29 cellular contexts compared by ENCODE assay signal in genomic region chr1:18578271-18578670, GRCh38. TPM values are rescaled to one million over a fixed set of nuclear protein-coding genes. Genes with fewer than 3 reads are reported as not detected.
"Had no signal": no experiment of that assay in that cellular context is flagged by ENCODE, and none has a peak within 500 bp of the region (broad histone marks: within the 10 kb centered on the region; RNA-seq: fewer than 3 reads in every experiment).

No MANE protein-coding gene starts in this region.

- H3K9me3 Mint-ChIP-seq: activated CD4-positive, alpha-beta memory T cell treated with anti-CD3 and anti-CD28 coated beads for 36 hours; activated CD4-positive, alpha-beta T cell treated with anti-CD3 and anti-CD28 coated beads, Interleukin-2, amount 10 ng/mL, durations not matched to agents 7 days and 5 days; activated naive CD4-positive, alpha-beta T cell treated with anti-CD3 and anti-CD28 coated beads, Interleukin-2, amount 50 U/mL, for 72 hours; activated naive CD8-positive, alpha-beta T cell treated with anti-CD3 and anti-CD28 coated beads, Interleukin-2, amount 50 U/mL, for 24 hours; activated T-cell treated with anti-CD3 and anti-CD28 coated beads, Interleukin-2, amount 50 U/mL, for 4 hours had no signal

- H3K36me3 Mint-ChIP-seq: activated CD4-positive, alpha-beta memory T cell treated with anti-CD3 and anti-CD28 coated beads for 36 hours; activated naive CD4-positive, alpha-beta T cell treated with anti-CD3 and anti-CD28 coated beads, Interleukin-2, amount 50 U/mL, for 72 hours had no signal

- H2AFZ ChIP-seq: PC-9 had no signal

- H3K36me3 ChIP-seq: ascending aorta, brain microvascular endothelial cell, cardiac muscle cell had no signal

- FAIRE-seq: K562 had no signal

- H3K4me3 Mint-ChIP-seq: activated CD4-positive, alpha-beta memory T cell treated with anti-CD3 and anti-CD28 coated beads for 36 hours; activated CD4-positive, alpha-beta T cell treated with anti-CD3 and anti-CD28 coated beads, Interleukin-2, amount 10 ng/mL, durations not matched to agents 7 days and 5 days; activated naive CD8-positive, alpha-beta T cell treated with anti-CD3 and anti-CD28 coated beads, Interleukin-2, amount 50 U/mL, for 24 hours; activated T-cell treated with anti-CD3 and anti-CD28 coated beads, Interleukin-2, amount 50 U/mL, for 4 hours; T-helper 17 cell had no signal

- H3K4me2 ChIP-seq: PC-9 had no signal

- H3K4me3 ChIP-seq: ascending aorta, cardiac muscle cell, K562, PC-9 had no signal

- H3K27ac ChIP-seq: ascending aorta, brain microvascular endothelial cell, cardiac muscle cell, PC-9 had no signal

- H3K4me1 Mint-ChIP-seq: activated CD4-positive, alpha-beta T cell treated with anti-CD3 and anti-CD28 coated beads, Interleukin-2, amount 10 ng/mL, durations not matched to agents 7 days and 5 days; activated naive CD8-positive, alpha-beta T cell treated with anti-CD3 and anti-CD28 coated beads, Interleukin-2, amount 50 U/mL, for 24 hours had no signal

- H3K27me3 ChIP-seq: ascending aorta, brain microvascular endothelial cell, cardiac muscle cell had no signal

- H3K4me1 ChIP-seq: ascending aorta had no signal

- H3K9me3 ChIP-seq: ascending aorta had no signal

- H3K27me3 Mint-ChIP-seq: activated CD4-positive, alpha-beta T cell treated with anti-CD3 and anti-CD28 coated beads, Interleukin-2, amount 10 ng/mL, durations not matched to agents 7 days and 5 days had no signal

- H3K27ac Mint-ChIP-seq: activated CD4-positive, alpha-beta memory T cell treated with anti-CD3 and anti-CD28 coated beads for 36 hours; activated CD4-positive, alpha-beta T cell treated with anti-CD3 and anti-CD28 coated beads, Interleukin-2, amount 10 ng/mL, durations not matched to agents 7 days and 5 days; activated naive CD4-positive, alpha-beta T cell treated with anti-CD3 and anti-CD28 coated beads, Interleukin-2, amount 50 U/mL, for 72 hours; activated naive CD8-positive, alpha-beta T cell treated with anti-CD3 and anti-CD28 coated beads, Interleukin-2, amount 50 U/mL, for 24 hours; T-helper 17 cell had no signal

- DNase-seq: activated CD4-positive, alpha-beta memory T cell treated with anti-CD3 and anti-CD28 coated beads for 36 hours; activated CD4-positive, alpha-beta T cell treated with anti-CD3 and anti-CD28 coated beads, Interleukin-2, amount 10 ng/mL, durations not matched to agents 7 days and 5 days; activated CD4-positive, CD25-positive, alpha-beta regulatory T cell; activated CD8-positive, alpha-beta memory T cell treated with anti-CD3 and anti-CD28 coated beads for 24 hours; activated effector memory CD4-positive, alpha-beta T cell treated with anti-CD3 and anti-CD28 coated beads, Interleukin-2, amount 50 U/mL, for 16 hours; activated naive CD4-positive, alpha-beta T cell treated with Interleukin-2 at 50 U/mL for 16 hours; activated naive CD8-positive, alpha-beta T cell treated with anti-CD3 and anti-CD28 coated beads, Interleukin-2, amount 50 U/mL, for 24 hours; activated T-cell treated with anti-CD3 and anti-CD28 coated beads, Interleukin-2, amount 50 U/mL, for 4 hours; amniotic stem cell; brain microvascular endothelial cell; cerebellar nuclear complex; Kasumi-1; NCI-H1092 treated with DMSO at 0.1 percent for 48 hours; NCI-H1417 treated with DMSO at 0.1 percent for 48 hours; NCI-H1694; NCI-H2029; NCI-H345; NCI-H510A; NCI-H526 treated with DMSO at 0.1 percent for 48 hours; NCI-H82; NK-92 treated with Interleukin-12 subunit alpha and Interleukin-12 subunit beta, amount 100 ng/mL, for 24 hours; PC-9; SIG-M5; T-helper 17 cell; T-helper 9 cell had no signal

RNA-seq across cellular contexts. Expression of gene PAX7, which starts 52.4 kb away (rescaled TPM):
- total RNA-seq: activated CD4-positive, alpha-beta memory T cell treated with anti-CD3 and anti-CD28 coated beads for 36 hours; activated CD4-positive, alpha-beta T cell treated with anti-CD3 and anti-CD28 coated beads, Interleukin-2, amount 10 ng/mL, durations not matched to agents 7 days and 5 days; activated naive CD4-positive, alpha-beta T cell treated with anti-CD3 and anti-CD28 coated beads, Interleukin-2, amount 50 U/mL, for 72 hours; activated T-cell treated with anti-CD3 and anti-CD28 coated beads, Interleukin-2, amount 50 U/mL, for 4 hours; ascending aorta; cardiac muscle cell; K562; PC-9; T-helper 17 cell had no signal
- polyA plus RNA-seq: cardiac muscle cell, K562 had no signal
